Comparison of ENCODE assay signal across 12 cellular contexts in the genomic region with DNA sequence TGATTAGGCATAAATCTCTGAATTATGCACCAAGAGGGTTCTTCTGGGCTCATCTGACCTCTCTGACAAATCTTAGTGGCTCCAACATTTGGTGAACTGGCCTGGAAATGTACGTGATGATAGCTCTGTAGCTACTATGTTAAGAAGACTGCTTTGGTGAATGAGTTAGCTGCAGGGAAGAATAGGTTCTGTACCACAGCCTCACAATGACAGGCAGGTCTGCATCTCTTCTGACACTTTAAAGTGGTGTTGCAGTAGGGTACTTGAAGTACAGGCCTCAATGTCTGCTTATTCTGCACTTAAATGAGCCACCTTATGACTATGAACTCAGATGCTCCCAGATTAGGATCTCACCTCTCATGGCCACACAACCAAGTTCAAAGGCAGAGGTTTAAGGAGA. TPM values are rescaled to one million over a fixed set of nuclear protein-coding genes. Genes with fewer than 3 reads are reported as not detected.
"Had no signal": no experiment of that assay in that cellular context is flagged by ENCODE, and none has a peak within 500 bp of the region (broad histone marks: within the 10 kb centered on the region; RNA-seq: fewer than 3 reads in every experiment).

No MANE protein-coding gene starts in this region.

- H3K27me3 ChIP-seq: SJCRH30, spleen, testis had no signal

- H3K4me1 Mint-ChIP-seq: immature natural killer cell, nephron progenitor cell had no signal

- H3K36me3 ChIP-seq: spleen had no signal

- DNase-seq: anterior cingulate cortex; immature natural killer cell; nephron progenitor cell; SJCRH30; spleen; stimulated activated CD4-positive, alpha-beta T cell treated with anti-CD3 and anti-CD28 coated beads, Interleukin-1b, Interleukin-23, amount 100 ng/mL, for 48 hours; stimulated activated naive CD4-positive, alpha-beta T cell treated with Interleukin-2 at 50 U/mL for 16 hours; testis had no signal

- H3K27ac Mint-ChIP-seq: activated naive CD8-positive, alpha-beta T cell; immature natural killer cell; nephron progenitor cell had no signal

- H3K4me1 ChIP-seq: spleen, testis had no signal

- H3K4me3 Mint-ChIP-seq: activated naive CD8-positive, alpha-beta T cell; immature natural killer cell; nephron progenitor cell had no signal

- H3K36me3 Mint-ChIP-seq: activated naive CD8-positive, alpha-beta T cell; immature natural killer cell had no signal

- H3K4me3 ChIP-seq: SJCRH30, spleen, testis had no signal

- H3K27ac ChIP-seq: SJCRH30, spleen, testis had no signal

- H3K9me3 Mint-ChIP-seq: immature natural killer cell, nephron progenitor cell had no signal

- H3K9me3 ChIP-seq: SJCRH30, spleen, testis had no signal

- FAIRE-seq: colon, urothelium cell line had no signal

RNA-seq across cellular contexts. Expression of a gene that starts 7.0 kb away (rescaled TPM):
- total RNA-seq: lung microvascular endothelial cell had no signal
- polyA plus RNA-seq: immature natural killer cell had no signal
